Comparison of ENCODE assay signal across 1 cellular context in the genomic region with DNA sequence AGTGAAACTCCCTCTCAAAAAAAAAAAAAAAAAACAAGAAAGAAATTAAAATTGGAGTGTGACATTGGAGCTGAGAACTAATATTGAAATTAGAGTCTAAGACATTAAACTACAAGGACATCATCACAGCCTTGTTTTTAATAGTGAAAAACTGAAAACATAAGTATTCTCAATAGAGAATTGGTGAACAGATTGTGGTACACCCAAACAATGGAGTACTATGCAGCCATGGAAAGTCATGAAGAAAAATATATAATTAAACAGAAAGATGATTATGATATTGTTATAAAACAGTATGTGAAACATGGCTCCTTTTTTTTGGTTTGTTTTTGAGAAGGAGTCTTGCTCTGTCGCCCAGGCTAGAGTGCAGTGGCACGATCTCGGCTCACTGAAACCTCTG.
A peak's percentile ranks its signal among the peaks of the same experiment; 100 is the strongest.
TF ChIP-seq lines count a peak whose summit lies in the region.

No MANE protein-coding gene starts in this region.

TF ChIP-seq in K562, 482 proteins besides CTCF, POLR2A, EP300 and RAD21:
- no peak for TF ChIP-seq ZNF766 (CRISPR knock-in tag; conservative IDR thresholded peaks at IDR 0.05)
- TF ChIP-seq, protein P1, sequence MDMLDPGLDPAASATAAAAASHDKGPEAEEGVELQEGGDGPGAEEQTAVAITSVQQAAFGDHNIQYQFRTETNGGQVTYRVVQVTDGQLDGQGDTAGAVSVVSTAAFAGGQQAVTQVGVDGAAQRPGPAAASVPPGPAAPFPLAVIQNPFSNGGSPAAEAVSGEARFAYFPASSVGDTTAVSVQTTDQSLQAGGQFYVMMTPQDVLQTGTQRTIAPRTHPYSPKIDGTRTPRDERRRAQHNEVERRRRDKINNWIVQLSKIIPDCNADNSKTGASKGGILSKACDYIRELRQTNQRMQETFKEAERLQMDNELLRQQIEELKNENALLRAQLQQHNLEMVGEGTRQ (CRISPR knock-in tag; IDR thresholded peaks at IDR 0.05): no peak
- TF ChIP-seq MYBL2 (IDR thresholded peaks at IDR 0.05; ENCODE audit: low read depth): no peak
- TF ChIP-seq MYBL2 (CRISPR knock-in tag; IDR thresholded peaks at IDR 0.05; ENCODE audit: borderline replicate concordance): no peak
- peak; percentile 56 for TF ChIP-seq ZNF146 (CRISPR knock-in tag; IDR thresholded peaks at IDR 0.05; ENCODE audit: unreplicated experiment)
- peak; percentile 22 for TF ChIP-seq RBM25 (IDR thresholded peaks at IDR 0.05; ENCODE audit: low read depth, low read length, severe bottlenecking)
- TF ChIP-seq GATAD2A (IDR thresholded peaks at IDR 0.05): no peak
- TF ChIP-seq CHD2 (IDR thresholded peaks at IDR 0.05; ENCODE audit: low read depth, low read length): no peak
- no peak for TF ChIP-seq SMAD3 (CRISPR knock-in tag; conservative IDR thresholded peaks at IDR 0.05)
- no peak for TF ChIP-seq FOXJ2 (tag; IDR thresholded peaks at IDR 0.05)
- no peak for TF ChIP-seq ZNF143 (CRISPR knock-in tag; IDR thresholded peaks at IDR 0.05)
